Comparison of ENCODE assay signal across 26 cellular contexts in the genomic region with DNA sequence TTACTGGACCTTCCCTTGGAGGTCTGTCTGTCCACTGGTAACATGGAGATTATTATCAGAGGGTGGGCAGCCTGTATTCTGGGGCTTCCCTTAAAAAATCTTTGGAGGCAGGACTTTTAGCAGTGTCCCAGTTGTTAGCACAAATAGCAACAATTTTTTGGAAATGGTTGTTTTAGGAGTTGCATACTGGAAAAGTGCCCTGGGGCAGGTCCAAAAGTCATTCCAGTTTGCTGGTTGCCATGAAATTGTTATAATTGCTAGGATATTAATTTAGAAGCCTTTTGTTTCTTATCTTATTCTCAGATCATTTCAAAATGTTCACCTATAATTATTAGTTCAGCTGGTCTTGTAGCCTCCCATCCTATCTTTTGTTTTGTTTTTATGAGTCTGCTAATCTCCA.
"Had no signal": no experiment of that assay in that cellular context is flagged by ENCODE, and none has a peak within 500 bp of the region (broad histone marks: within the 10 kb centered on the region; RNA-seq: fewer than 3 reads in every experiment).

No MANE protein-coding gene starts in this region.

- H3K27ac ChIP-seq: ovary, parathyroid adenoma, psoas muscle, right lobe of liver, stomach, thoracic aorta, thyroid gland, transverse colon, upper lobe of right lung, vagina had no signal

- H3K36me3 ChIP-seq: ovary, right lobe of liver, sigmoid colon, stomach, thoracic aorta, thyroid gland, transverse colon, upper lobe of right lung, vagina had no signal

- H3K4me3 ChIP-seq: ovary, psoas muscle, right lobe of liver, sigmoid colon, stomach, thoracic aorta, thyroid gland, transverse colon, upper lobe of right lung, vagina had no signal

- H3K27me3 ChIP-seq: ovary, right lobe of liver, sigmoid colon, stomach, thyroid gland, transverse colon, upper lobe of right lung, vagina had no signal

- ATAC-seq: naive thymus-derived CD8-positive, alpha-beta T cell; natural killer cell treated with Interleukin-12 subunit alpha and Interleukin-12 subunit beta and Interleukin-15 and Interleukin-18, amount 100 ng/mL, for 72 hours; psoas muscle; right cardiac atrium; right lobe of liver; stimulated activated effector memory CD8-positive, alpha-beta T cell treated with anti-CD3 and anti-CD28 coated beads, Interleukin-12 subunit alpha, Interleukin-12 subunit beta, amount 100 ng/mL, for 72 hours; stimulated activated naive B cell treated with anti-CD40 and anti-IgM and Interleukin-4, amounts not matched to agents 10 μg/mL and 1 μg/mL and 100 μg/mL, for 72 hours; upper lobe of right lung had no signal

- H3K9me3 ChIP-seq: ovary, psoas muscle, right lobe of liver, sigmoid colon, stomach, thoracic aorta, thyroid gland, transverse colon, upper lobe of right lung, vagina had no signal

- DNase-seq: naive B cell; naive thymus-derived CD8-positive, alpha-beta T cell; nephron progenitor cell; occipital lobe; ovary; posterior cingulate gyrus; psoas muscle; right lobe of liver; sigmoid colon; small intestine; stimulated activated CD4-positive, alpha-beta T cell treated with anti-CD3 and anti-CD28 coated beads, Interleukin-15, amount 100 ng/mL, for 24 hours; stimulated activated CD4-positive, alpha-beta T cell treated with anti-CD3 and anti-CD28 coated beads, Interleukin-2, amount 100 ng/mL, for 24 hours; stimulated activated CD4-positive, alpha-beta T cell treated with anti-CD3 and anti-CD28 coated beads, Interleukin-2, amount 100 ng/mL, for 48 hours; stimulated activated CD4-positive, alpha-beta T cell treated with anti-CD3 and anti-CD28 coated beads, Interleukin-4, amount 100 ng/mL, for 24 hours; stimulated activated naive B cell treated with anti-CD40 and anti-IgM and Interleukin-4, amounts not matched to agents 10 μg/mL and 1 μg/mL and 100 μg/mL, for 72 hours; stimulated activated naive CD4-positive, alpha-beta T cell treated with Interleukin-2 at 50 U/mL for 16 hours; stomach; thyroid gland; transverse colon; upper lobe of right lung had no signal

- H3K4me1 ChIP-seq: parathyroid adenoma, psoas muscle, right lobe of liver, stomach, thyroid gland, transverse colon, upper lobe of right lung had no signal
